Comparison of ENCODE assay signal across 8 cellular contexts in the genomic region with DNA sequence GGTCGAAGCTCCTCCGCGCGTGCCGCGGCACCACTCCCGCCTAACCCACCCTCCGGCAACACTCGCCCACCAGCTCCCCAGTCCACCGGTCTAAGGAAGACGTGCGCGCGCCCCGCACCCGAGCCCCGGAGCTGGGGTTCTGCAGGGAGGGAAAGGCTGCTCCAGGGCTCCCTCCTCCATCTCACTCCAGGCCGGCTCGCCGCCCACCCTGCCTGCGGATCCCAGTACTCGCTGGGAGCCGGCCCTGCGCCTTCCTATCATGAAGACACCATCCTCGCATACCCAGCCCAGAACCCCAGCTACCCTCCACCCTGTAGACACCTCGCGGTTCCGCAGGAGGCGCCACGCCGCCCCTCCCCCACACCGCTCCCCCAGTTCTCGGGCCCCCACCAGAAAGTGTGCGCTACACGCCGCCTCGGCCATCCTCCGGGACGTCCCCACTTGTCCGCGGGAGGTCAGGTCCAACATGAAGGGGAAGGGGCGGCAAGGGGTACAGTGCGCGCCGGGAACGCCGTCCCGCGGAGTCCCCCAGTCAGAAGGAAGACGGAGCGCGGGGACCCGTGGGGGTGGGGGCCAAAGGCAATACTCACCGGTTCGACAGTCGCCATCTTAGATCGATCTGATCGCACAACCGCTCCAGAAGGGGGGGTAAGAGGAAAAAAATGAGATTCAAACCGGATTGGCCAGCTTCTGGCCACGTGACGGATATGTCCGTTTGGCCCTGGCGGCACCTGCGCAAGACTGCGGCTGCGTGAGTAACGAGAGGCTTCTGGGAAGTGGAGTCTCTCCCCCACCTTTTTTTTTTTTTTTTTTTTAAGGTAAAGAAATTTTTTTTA. TPM values are rescaled to one million over a fixed set of nuclear protein-coding genes. Genes with fewer than 3 reads are reported as not detected.
DNase-seq lines count a peak whose midpoint lies in the region; ATAC-seq and TF ChIP-seq lines count a peak whose summit lies in the region.

A gene with protein sequence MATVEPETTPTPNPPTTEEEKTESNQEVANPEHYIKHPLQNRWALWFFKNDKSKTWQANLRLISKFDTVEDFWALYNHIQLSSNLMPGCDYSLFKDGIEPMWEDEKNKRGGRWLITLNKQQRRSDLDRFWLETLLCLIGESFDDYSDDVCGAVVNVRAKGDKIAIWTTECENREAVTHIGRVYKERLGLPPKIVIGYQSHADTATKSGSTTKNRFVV (minus strand): TSS at position 629 of the 836 bp plus-strand sequence. CDS start 21 bp downstream, at position 608.

- H3K36me3 Mint-ChIP-seq in T-helper 1 cell treated with Interleukin-12 subunit alpha and Interleukin-12 subunit beta and Interleukin-4 antibody, amounts not matched to agents 30 μg/mL and 1 μg/mL, for 36 hours (ENCODE audit: low read depth), result peaks cover 11% of the 10 kb centered on the region
- H3K36me3 Mint-ChIP-seq in progenitor cell of endocrine pancreas (ENCODE audit: insufficient read depth), result peaks cover 7% of the 10 kb centered on the region

- H3K36me3 ChIP-seq in left ventricle myocardium inferior, result peaks cover 3% of the 10 kb centered on the region

- H3K4me1 ChIP-seq in left ventricle myocardium inferior, result peaks cover 57% of the 10 kb centered on the region

- no peaks in the 10 kb centered on the region for H3K27me3 Mint-ChIP-seq in T-helper 1 cell treated with Interleukin-12 subunit alpha and Interleukin-12 subunit beta and Interleukin-4 antibody, amounts not matched to agents 30 μg/mL and 1 μg/mL, for 36 hours (ENCODE audit: low read depth)
- H3K27me3 Mint-ChIP-seq in progenitor cell of endocrine pancreas, result no peaks in the 10 kb centered on the region

- H3K27ac ChIP-seq in left ventricle myocardium inferior (replicated peaks), result peak within 1 kb of the TSS; percentile 92

- peaks cover 29% of the 10 kb centered on the region for H3K4me1 Mint-ChIP-seq in T-helper 1 cell treated with Interleukin-12 subunit alpha and Interleukin-12 subunit beta and Interleukin-4 antibody, amounts not matched to agents 30 μg/mL and 1 μg/mL, for 36 hours (ENCODE audit: low read depth)
- peaks cover 5% of the 10 kb centered on the region for H3K4me1 Mint-ChIP-seq in progenitor cell of endocrine pancreas (ENCODE audit: low read depth)

- ATAC-seq in HG02884 (IDR thresholded peaks at IDR 0.05; ENCODE audit: unreplicated experiment), result peak; percentile 59

- H3K27me3 ChIP-seq in left ventricle myocardium inferior (ENCODE audit: low read depth), result no peaks in the 10 kb centered on the region

- DNase-seq in GM13976 (ENCODE audit: low spot score) (peak; percentile 93), NCI-H1694 (lab: John Stamatoyannopoulos, UW) (peak; percentile 95), amniotic stem cell (lab: John Stamatoyannopoulos, UW) (peak; percentile 96), left ventricle myocardium inferior (peak; percentile 97), progenitor cell of endocrine pancreas (ENCODE audit: low spot score, unreplicated experiment) (peak; percentile 93), ureter (ENCODE audit: low spot score) (peak; percentile 98)

- no peaks in the 10 kb centered on the region for H3K9me3 ChIP-seq in left ventricle myocardium inferior (replicated peaks)

- TF ChIP-seq CTCF in GM13976 (IDR thresholded peaks at IDR 0.05; ENCODE audit: borderline replicate concordance, control extremely low read depth, extremely low read depth, insufficient read depth, missing control alignments) (no peak), left ventricle myocardium inferior (IDR thresholded peaks at IDR 0.05; ENCODE audit: borderline replicate concordance) (no peak), progenitor cell of endocrine pancreas (IDR thresholded peaks at IDR 0.05; ENCODE audit: unreplicated experiment) (peak; percentile 44)

- in situ Hi-C loops in GM13976 (cut with MboI; ENCODE audit: low sequenced_read_pairs, unreplicated experiment), result no loop called here

- H3K4me3 ChIP-seq in left ventricle myocardium inferior, result peak within 1 kb of the TSS; percentile 96

- peak within 1 kb of the TSS; percentile 99 for H3K4me3 Mint-ChIP-seq in T-helper 1 cell treated with Interleukin-12 subunit alpha and Interleukin-12 subunit beta and Interleukin-4 antibody, amounts not matched to agents 30 μg/mL and 1 μg/mL, for 36 hours
- H3K4me3 Mint-ChIP-seq in progenitor cell of endocrine pancreas (ENCODE audit: low read depth), result peak within 1 kb of the TSS; percentile 90

- peak within 1 kb of the TSS; percentile 99 for H3K27ac Mint-ChIP-seq in T-helper 1 cell treated with Interleukin-12 subunit alpha and Interleukin-12 subunit beta and Interleukin-4 antibody, amounts not matched to agents 30 μg/mL and 1 μg/mL, for 36 hours
- H3K27ac Mint-ChIP-seq in progenitor cell of endocrine pancreas, result peak within 1 kb of the TSS; percentile 95

- intact Hi-C loops in left ventricle myocardium inferior (cut with micrococcal nuclease), result no loop called here

- H3K9me3 Mint-ChIP-seq in T-helper 1 cell treated with Interleukin-12 subunit alpha and Interleukin-12 subunit beta and Interleukin-4 antibody, amounts not matched to agents 30 μg/mL and 1 μg/mL, for 36 hours, result no peaks in the 10 kb centered on the region
- H3K9me3 Mint-ChIP-seq in progenitor cell of endocrine pancreas (ENCODE audit: low read depth), result peaks cover 3% of the 10 kb centered on the region

RNA-seq across cellular contexts. Expression of the gene that starts here (rescaled TPM):
- total RNA-seq in left ventricle myocardium inferior, result 56.1 TPM
- 97.7 and 112 TPM in 2 replicates for total RNA-seq in progenitor cell of endocrine pancreas
- total RNA-seq in ureter, result 89.1 TPM

Comparison
In these comparisons a context has a peak if more than half of its experiments do, and no peak if none do; other contexts are left out.
1. Peak in every context shown above with its lines: DNase-seq, ATAC-seq, H3K4me3 ChIP-seq and H3K27ac ChIP-seq.